ENCODE assay signal across 13 cellular contexts in the genomic region with DNA sequence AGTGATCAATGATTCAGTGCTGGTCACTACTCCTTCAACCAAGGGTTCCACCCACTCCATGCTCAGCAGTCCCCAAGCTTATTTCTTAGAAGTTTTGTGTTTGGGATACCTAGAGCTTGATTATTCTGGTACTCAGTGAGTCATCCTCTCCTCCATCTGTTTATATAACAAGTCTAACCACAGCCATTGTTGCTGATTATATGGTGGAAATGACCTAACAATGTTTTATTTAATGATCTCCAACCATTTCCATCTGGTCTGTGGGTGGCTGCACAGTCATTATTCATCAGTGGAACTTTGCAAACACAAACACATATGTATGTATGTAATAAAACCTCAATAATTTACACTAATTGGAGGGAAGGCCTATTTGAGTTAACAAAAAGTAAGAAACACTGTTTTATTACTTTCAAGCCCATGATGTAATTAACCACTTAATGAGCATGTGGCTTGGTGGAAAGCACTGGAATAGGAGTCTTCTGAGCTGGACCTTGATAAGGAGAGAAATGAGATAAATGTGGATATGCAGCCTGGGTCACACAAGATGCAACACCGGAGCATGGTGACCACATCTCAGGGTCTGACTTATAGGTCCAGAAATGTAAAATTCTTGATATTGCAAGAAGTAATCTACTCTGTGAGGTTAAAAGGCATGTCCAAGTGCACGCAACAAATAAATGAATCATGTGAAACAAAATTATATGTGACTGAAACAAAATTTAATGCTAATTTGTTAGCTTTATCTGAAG.
A peak's percentile ranks its signal among the peaks of the same experiment; 100 is the strongest.
DNase-seq lines count a peak whose midpoint lies in the region; ATAC-seq, FAIRE-seq and TF ChIP-seq lines count a peak whose summit lies in the region.
"Had no signal": no experiment of that assay in that cellular context is flagged by ENCODE, and none has a peak within 500 bp of the region (broad histone marks: within the 10 kb centered on the region; RNA-seq: fewer than 3 reads in every experiment).

No MANE protein-coding gene starts in this region.

- H3K36me3 ChIP-seq in endothelial cell of umbilical vein (ENCODE audit: control insufficient read depth in 2 of 2, extremely low read depth in 1 of 2, insufficient read depth in 2 of 2, low read length in 2 of 2) (no peaks in the 10 kb centered on the region), prostate gland (no peaks in the 10 kb centered on the region)
- H3K36me3 ChIP-seq: ascending aorta had no signal

- BruUV-seq in endothelial cell of umbilical vein (replicated peaks; lab: Mats Ljungman, UMichigan) = no TSS peak

- ATAC-seq in HG02840 (IDR thresholded peaks at IDR 0.05; ENCODE audit: low FRiP score, unreplicated experiment) = no peak
- ATAC-seq: mucosa of descending colon, sciatic nerve, T-cell had no signal

- no peaks in the 10 kb centered on the region for H3K27me3 Mint-ChIP-seq in activated T-cell treated with anti-CD3 and anti-CD28 coated beads, Interleukin-2, amount 50 U/mL, for 24 hours
- H3K27me3 Mint-ChIP-seq: T-cell had no signal

- H3K9ac ChIP-seq in endothelial cell of umbilical vein (replicated peaks; ENCODE audit: extremely low read depth, insufficient read depth, low read length) = no peak overlapping the region

- no peaks in the 10 kb centered on the region for H3K9me3 ChIP-seq in endothelial cell of umbilical vein (replicated peaks; ENCODE audit: control insufficient read depth, insufficient read depth, low read length)
- H3K9me3 ChIP-seq in prostate gland = no peaks in the 10 kb centered on the region
- H3K9me3 ChIP-seq: ascending aorta, mucosa of descending colon had no signal

- H3K4me3 Mint-ChIP-seq in activated T-cell treated with anti-CD3 and anti-CD28 coated beads, Interleukin-2, amount 50 U/mL, for 24 hours = no peak overlapping the region
- H3K4me3 Mint-ChIP-seq: T-cell had no signal

- H3K9me1 ChIP-seq in endothelial cell of umbilical vein (replicated peaks; ENCODE audit: control insufficient read depth, extremely low read depth, insufficient read depth, low read length) = no peaks in the 10 kb centered on the region

- H3K4me2 ChIP-seq in endothelial cell of umbilical vein (ENCODE audit: insufficient read depth, low read length) = no peak overlapping the region

- WGBS in prostate gland = 99% methylated on average over 2 of the region's 2 CpGs

- peak; percentile 26 for TF ChIP-seq POLR2A in endothelial cell of umbilical vein (IDR thresholded peaks at IDR 0.05; ENCODE audit: low read depth, low read length)
- no peak for TF ChIP-seq POLR2A in prostate gland (IDR thresholded peaks at IDR 0.05)

- H3K4me3 ChIP-seq in endothelial cell of umbilical vein (replicated peaks in 1 of 3; ENCODE audit: insufficient read depth in 1 of 3, low read depth in 1 of 3, low read length in 3 of 3) = no peak overlapping the region
- H3K4me3 ChIP-seq in prostate gland = no peak overlapping the region
- H3K4me3 ChIP-seq: ascending aorta, mucosa of descending colon had no signal

- no peaks in the 10 kb centered on the region for H3K4me1 Mint-ChIP-seq in activated T-cell treated with anti-CD3 and anti-CD28 coated beads, Interleukin-2, amount 50 U/mL, for 24 hours (ENCODE audit: low read depth)
- H3K4me1 Mint-ChIP-seq: T-cell had no signal

- CTCF ChIA-PET in endothelial cell of umbilical vein (lab: Charles Lee) = interaction anchor here (0.8 to 5.1 kb wide), 11 partner anchors 9 to 215 kb away, joined by 3 to 34 read pairs (median 5); a partner anchor contains a TSS

- POLR2A ChIA-PET in endothelial cell of umbilical vein (lab: Charles Lee) = interaction anchor here (1.3 to 1.6 kb wide), 2 partner anchors 99 to 157 kb away, joined by 5 to 7 read pairs; a partner anchor contains a TSS

- no peak overlapping the region for H3K27ac Mint-ChIP-seq in activated T-cell treated with anti-CD3 and anti-CD28 coated beads, Interleukin-2, amount 50 U/mL, for 24 hours
- H3K27ac Mint-ChIP-seq: T-cell had no signal

- DNase-seq in ELR (ENCODE audit: low read depth) (peak; percentile 98), NCI-H446 treated with DMSO at 0.1 percent for 48 hours (lab: John Stamatoyannopoulos, UW) (peak; percentile 43), endothelial cell of umbilical vein (ENCODE audit: low read depth, low spot score) (peak; percentile 87), renal cortical epithelial cell (ENCODE audit: low read depth) (peak; percentile 99), GOT3 (lab: John Stamatoyannopoulos, UW) (no peak), prostate gland (ENCODE audit: low spot score) (no peak)
- DNase-seq in activated T-cell treated with anti-CD3 and anti-CD28 coated beads, Interleukin-2, amount 50 U/mL, for 24 hours = no peak
- DNase-seq: head of caudate nucleus, mucosa of descending colon, T-cell had no signal

- FAIRE-seq in endothelial cell of umbilical vein (lab: Jason Lieb, UNC) = peak; percentile 93

- peaks cover 3% of the 10 kb centered on the region for H3K9me3 Mint-ChIP-seq in activated T-cell treated with anti-CD3 and anti-CD28 coated beads, Interleukin-2, amount 50 U/mL, for 24 hours

- H3K79me2 ChIP-seq in endothelial cell of umbilical vein (ENCODE audit: control insufficient read depth, insufficient read depth, low read length) = no peaks in the 10 kb centered on the region

- dilution Hi-C loops in endothelial cell of umbilical vein (cut with MboI; ENCODE audit: extremely low pct_ligation_motif_present, low sequenced_read_pairs) = loop anchor here (25.0 kb wide), 1 partner anchor 194 kb away; no protein-coding TSS in a partner anchor

- intact Hi-C loops in endothelial cell of umbilical vein (cut with micrococcal nuclease) = loop anchor here (1.0 kb wide), 2 partner anchors 99 to 157 kb away; a partner anchor contains a TSS
- intact Hi-C loops in prostate gland (cut with DNase I) = no loop called here

- no peak overlapping the region for H2AFZ ChIP-seq in endothelial cell of umbilical vein (ENCODE audit: low read depth, low read length)

- H3K4me1 ChIP-seq in endothelial cell of umbilical vein (ENCODE audit: control insufficient read depth, extremely low read depth, insufficient read depth, low read length) (peaks cover 29% of the 10 kb centered on the region), prostate gland (replicated peaks) (no peaks in the 10 kb centered on the region)
- H3K4me1 ChIP-seq: ascending aorta had no signal

- H3K36me3 Mint-ChIP-seq in activated T-cell treated with anti-CD3 and anti-CD28 coated beads, Interleukin-2, amount 50 U/mL, for 24 hours (ENCODE audit: low read depth) = no peaks in the 10 kb centered on the region
- H3K36me3 Mint-ChIP-seq: T-cell had no signal

- no peaks in the 10 kb centered on the region for H4K20me1 ChIP-seq in endothelial cell of umbilical vein (replicated peaks; ENCODE audit: control insufficient read depth, extremely low read depth, insufficient read depth, low read length)

- TF ChIP-seq CTCF in endothelial cell of umbilical vein (IDR thresholded peaks at IDR 0.05; ENCODE audit: extremely low read depth in 1 of 2, insufficient read depth in 1 of 2, low read depth in 1 of 2, low read length in 2 of 2) (no peak), prostate gland (IDR thresholded peaks at IDR 0.05) (no peak)

- H3K27ac ChIP-seq in endothelial cell of umbilical vein (ENCODE audit: insufficient read depth, low read depth, low read length) (peak overlapping the region; percentile 30), prostate gland (no peak overlapping the region)
- H3K27ac ChIP-seq: ascending aorta had no signal

- H3K27me3 ChIP-seq in endothelial cell of umbilical vein (ENCODE audit: control insufficient read depth in 2 of 2, insufficient read depth in 2 of 2, low read length in 2 of 2) (no peaks in the 10 kb centered on the region), prostate gland (replicated peaks; ENCODE audit: insufficient read depth) (no peaks in the 10 kb centered on the region)
- H3K27me3 ChIP-seq: ascending aorta had no signal

TF ChIP-seq in endothelial cell of umbilical vein, 7 proteins besides CTCF, POLR2A, EP300 and RAD21:
- TF ChIP-seq, protein P1, sequence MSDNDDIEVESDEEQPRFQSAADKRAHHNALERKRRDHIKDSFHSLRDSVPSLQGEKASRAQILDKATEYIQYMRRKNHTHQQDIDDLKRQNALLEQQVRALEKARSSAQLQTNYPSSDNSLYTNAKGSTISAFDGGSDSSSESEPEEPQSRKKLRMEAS (IDR thresholded peaks at IDR 0.05; ENCODE audit: insufficient read depth, insufficient read length) = no peak
- peak; percentile 93 for TF ChIP-seq JUN (IDR thresholded peaks at IDR 0.05; ENCODE audit: borderline replicate concordance, insufficient read depth, insufficient read length, low read depth)
- TF ChIP-seq GATA2 (IDR thresholded peaks at IDR 0.05; ENCODE audit: insufficient read depth, insufficient read length, low read depth, low read length) = peak; percentile 52
- peak; percentile 64 for TF ChIP-seq POLR2AphosphoS5 (IDR thresholded peaks at IDR 0.05; ENCODE audit: insufficient read depth, low read depth, low read length)
- peak; percentile 97 for TF ChIP-seq FOS (IDR thresholded peaks at IDR 0.05; ENCODE audit: borderline replicate concordance, insufficient read depth, low read length)

Comparison
In these comparisons a context has a peak if more than half of its experiments do, and no peak if none do; other contexts are left out.
1. DNase-seq: peak in ELR (single experiment), NCI-H446 treated with DMSO at 0.1 percent for 48 hours (single experiment), endothelial cell of umbilical vein (single experiment) and renal cortical epithelial cell (single experiment); none in activated T-cell treated with anti-CD3 and anti-CD28 coated beads, Interleukin-2, amount 50 U/mL, for 24 hours (single experiment), GOT3 (single experiment) and prostate gland (single experiment).